In genomic region chr2:224466315-224466714, GRCh38 we compare ENCODE assay signal across 1 cellular context.
TF ChIP-seq lines count a peak whose summit lies in the region.

No MANE protein-coding gene starts in this region.

TF ChIP-seq in HepG2, 621 proteins besides CTCF, POLR2A, EP300 and RAD21 (continued from another document):
- TF ChIP-seq GABPB1 (CRISPR knock-in tag; IDR thresholded peaks at IDR 0.05) (no peak), KDM5B (CRISPR knock-in tag; IDR thresholded peaks at IDR 0.05; ENCODE audit: borderline replicate concordance) (no peak), ZNF761 (CRISPR knock-in tag; conservative IDR thresholded peaks at IDR 0.05) (no peak), BRCA1 (CRISPR knock-in tag; IDR thresholded peaks at IDR 0.05) (no peak), ZNF224 (CRISPR knock-in tag; IDR thresholded peaks at IDR 0.05) (no peak), EEA1 (CRISPR knock-in tag; IDR thresholded peaks at IDR 0.05; ENCODE audit: borderline replicate concordance) (no peak), ZNF432 (CRISPR knock-in tag; IDR thresholded peaks at IDR 0.05; ENCODE audit: borderline replicate concordance) (no peak)
- TF ChIP-seq, protein P1, sequence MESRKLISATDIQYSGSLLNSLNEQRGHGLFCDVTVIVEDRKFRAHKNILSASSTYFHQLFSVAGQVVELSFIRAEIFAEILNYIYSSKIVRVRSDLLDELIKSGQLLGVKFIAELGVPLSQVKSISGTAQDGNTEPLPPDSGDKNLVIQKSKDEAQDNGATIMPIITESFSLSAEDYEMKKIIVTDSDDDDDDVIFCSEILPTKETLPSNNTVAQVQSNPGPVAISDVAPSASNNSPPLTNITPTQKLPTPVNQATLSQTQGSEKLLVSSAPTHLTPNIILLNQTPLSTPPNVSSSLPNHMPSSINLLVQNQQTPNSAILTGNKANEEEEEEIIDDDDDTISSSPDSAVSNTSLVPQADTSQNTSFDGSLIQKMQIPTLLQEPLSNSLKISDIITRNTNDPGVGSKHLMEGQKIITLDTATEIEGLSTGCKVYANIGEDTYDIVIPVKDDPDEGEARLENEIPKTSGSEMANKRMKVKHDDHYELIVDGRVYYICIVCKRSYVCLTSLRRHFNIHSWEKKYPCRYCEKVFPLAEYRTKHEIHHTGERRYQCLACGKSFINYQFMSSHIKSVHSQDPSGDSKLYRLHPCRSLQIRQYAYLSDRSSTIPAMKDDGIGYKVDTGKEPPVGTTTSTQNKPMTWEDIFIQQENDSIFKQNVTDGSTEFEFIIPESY (CRISPR knock-in tag; IDR thresholded peaks at IDR 0.05) = no peak
